In genomic region chr1:40944841-40945430, GRCh38 we compare ENCODE assay signal across 11 cellular contexts. TPM values are rescaled to one million over a fixed set of nuclear protein-coding genes. Genes with fewer than 3 reads are reported as not detected.
A peak's percentile ranks its signal among the peaks of the same experiment; 100 is the strongest.
DNase-seq lines count a peak whose midpoint lies in the region; ATAC-seq and TF ChIP-seq lines count a peak whose summit lies in the region.
"Had no signal": no experiment of that assay in that cellular context is flagged by ENCODE, and none has a peak within 500 bp of the region (broad histone marks: within the 10 kb centered on the region; RNA-seq: fewer than 3 reads in every experiment).

No MANE protein-coding gene starts in this region.

- TF ChIP-seq POLR2A in adrenal gland (IDR thresholded peaks at IDR 0.05): no peak
- no peak for TF ChIP-seq POLR2A in vagina (IDR thresholded peaks at IDR 0.05)

- H3K4me1 ChIP-seq in adrenal gland (replicated peaks in 1 of 2) (peaks cover 11% of the 10 kb centered on the region in 2 donors), vagina (no peaks in the 10 kb centered on the region)

- intact Hi-C loops in adrenal gland (cut with DNase I): loop anchor here in 1 of 2 donors (5.0 kb wide), 1 partner anchor 88 kb away; no protein-coding TSS in a partner anchor
- intact Hi-C loops in vagina (cut with DNase I): loop anchor here (5.0 kb wide), 1 partner anchor 83 kb away; the partner anchor contains the start of gene CITED4

- no peak for ATAC-seq in GM18520 (IDR thresholded peaks at IDR 0.05; ENCODE audit: unreplicated experiment)

- DNase-seq in adrenal gland (peak in 6 of 7 donors; percentile 50 to 76 (median 66)), fibroblast of villous mesenchyme (ENCODE audit: low read depth) (peak; percentile 46), mucosa of gallbladder (ENCODE audit: low spot score) (peak; percentile 74), vagina (ENCODE audit: extremely low spot score in 2 of 2) (no peak), NCI-H1417 treated with DMSO at 0.1 percent for 48 hours (lab: John Stamatoyannopoulos, UW) (no peak)
- DNase-seq in activated CD4-positive, alpha-beta T cell treated with anti-CD3 and anti-CD28 coated beads, Interleukin-2, amount 50 U/mL, for 4 hours: no peak
- DNase-seq: activated CD4-positive, alpha-beta T cell treated with anti-CD3 and anti-CD28 coated beads, Interleukin-2, amount 50 U/mL, for 48 hours; DMS79; occipital lobe; SW 1271 had no signal

- WGBS in adrenal gland, 4 donors: 23 to 39% (median 29%) methylated on average over 6 of the region's 6 CpGs

- H3K9me3 ChIP-seq in adrenal gland (replicated peaks in 1 of 3) (no peaks in the 10 kb centered on the region), vagina (no peaks in the 10 kb centered on the region)

- H3K27ac ChIP-seq in adrenal gland (peak overlapping the region; percentile 49 to 89 (median 61)), vagina (peak overlapping the region; percentile 16)

- H3K36me3 ChIP-seq in adrenal gland (replicated peaks in 1 of 2) (no peaks in the 10 kb centered on the region), vagina (no peaks in the 10 kb centered on the region)

- H3K27me3 ChIP-seq in adrenal gland (no peaks in the 10 kb centered on the region), vagina (no peaks in the 10 kb centered on the region)

- H3K4me3 ChIP-seq in adrenal gland (no peak overlapping the region), fibroblast of villous mesenchyme (ENCODE audit: low read depth, low read length) (no peak overlapping the region), vagina (no peak overlapping the region)

- TF ChIP-seq CTCF in adrenal gland (IDR thresholded peaks at IDR 0.05): no peak
- TF ChIP-seq CTCF in fibroblast of villous mesenchyme (IDR thresholded peaks at IDR 0.05; ENCODE audit: insufficient read depth, low read depth, low read length): no peak
- no peak for TF ChIP-seq CTCF in vagina (IDR thresholded peaks at IDR 0.05)

RNA-seq across cellular contexts. Expression of gene CTPS1, which starts 34.6 kb away (rescaled TPM):
- total RNA-seq in adrenal gland (10 to 100 TPM; 12.2 to 37.5 (median 26.1) TPM), fibroblast of villous mesenchyme (42.3 and 48.0 TPM in 2 replicates), mucosa of gallbladder (20.4 TPM), vagina (31.2 TPM)
- polyA plus RNA-seq in adrenal gland: 10 to 100 TPM; 17.8 to 49.4 (median 26.4) TPM

Comparison
In these comparisons a context has a peak if more than half of its experiments do, and no peak if none do; other contexts are left out.
1. DNase-seq: peak in adrenal gland (6 of 7), fibroblast of villous mesenchyme (single experiment) and mucosa of gallbladder (single experiment); none in vagina (0 of 2), NCI-H1417 treated with DMSO at 0.1 percent for 48 hours (single experiment) and activated CD4-positive, alpha-beta T cell treated with anti-CD3 and anti-CD28 coated beads, Interleukin-2, amount 50 U/mL, for 4 hours (0 of 2).